ENCODE assay signal across 18 cellular contexts in the genomic region with DNA sequence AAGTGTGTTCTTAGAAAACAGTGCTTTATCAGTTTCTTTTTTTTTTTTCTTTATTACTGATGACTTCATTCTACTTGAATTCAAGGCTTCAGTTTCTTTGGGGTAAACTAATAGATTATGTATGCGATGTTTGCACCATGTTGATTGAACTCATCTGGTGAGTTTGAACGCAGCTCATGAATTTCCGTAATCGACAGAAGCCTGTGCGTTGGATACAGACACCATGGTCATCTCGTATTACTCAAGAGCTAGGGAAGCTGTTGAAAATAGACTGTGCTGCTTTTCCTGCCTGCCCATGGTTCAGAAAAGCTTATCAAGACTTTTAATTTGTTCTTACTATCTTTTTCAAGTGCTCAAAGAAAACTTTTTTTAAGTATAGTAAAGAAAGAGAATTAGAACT.
DNase-seq lines count a peak whose midpoint lies in the region; ATAC-seq and TF ChIP-seq lines count a peak whose summit lies in the region.
"Had no signal": no experiment of that assay in that cellular context is flagged by ENCODE, and none has a peak within 500 bp of the region (broad histone marks: within the 10 kb centered on the region; RNA-seq: fewer than 3 reads in every experiment).

No MANE protein-coding gene starts in this region.

- H3K4me1 ChIP-seq in mesenchymal stem cell (ENCODE audit: control insufficient read depth, insufficient read depth, low read depth, low read length) = no peaks in the 10 kb centered on the region
- H3K4me1 ChIP-seq in Caco-2 = peaks cover 27% of the 10 kb centered on the region
- H3K4me1 ChIP-seq: stomach, vagina had no signal

- H2BK120ac ChIP-seq in mesenchymal stem cell (ENCODE audit: low read depth, low read length) = no peak overlapping the region

- H4K91ac ChIP-seq in mesenchymal stem cell (ENCODE audit: low read length) = no peak overlapping the region

- intact Hi-C loops in Caco-2 (cut with micrococcal nuclease; ENCODE audit: unreplicated experiment) = loop anchor here (2.0 kb wide), 1 partner anchor 58 kb away; no protein-coding TSS in a partner anchor

- no peak overlapping the region for H2BK5ac ChIP-seq in mesenchymal stem cell (ENCODE audit: low read depth, low read length, poor library complexity, severe bottlenecking)

- no peaks in the 10 kb centered on the region for H3K79me1 ChIP-seq in mesenchymal stem cell (replicated peaks; ENCODE audit: low read length, poor library complexity, severe bottlenecking)

- no peaks in the 10 kb centered on the region for H3K27me3 ChIP-seq in mesenchymal stem cell (ENCODE audit: control insufficient read depth in 1 of 2, insufficient read depth in 1 of 2, low read length in 2 of 2)
- H3K27me3 ChIP-seq in Caco-2 (replicated peaks; ENCODE audit: control insufficient read depth, insufficient read depth, low read length) = no peaks in the 10 kb centered on the region
- H3K27me3 ChIP-seq: stomach, vagina had no signal

- H3K27ac Mint-ChIP-seq in HFFc6 = peak overlapping the region; percentile 82
- H3K27ac Mint-ChIP-seq in Caco-2 (ENCODE audit: unreplicated experiment) = no peak overlapping the region
- H3K27ac Mint-ChIP-seq: activated naive CD4-positive, alpha-beta T cell treated with anti-CD3 and anti-CD28 coated beads, Interleukin-2, amount 50 U/mL, for 72 hours; B cell; effector memory CD8-positive, alpha-beta T cell had no signal

- H3K36me3 ChIP-seq in mesenchymal stem cell (ENCODE audit: control insufficient read depth in 1 of 2, insufficient read depth in 2 of 2, low read depth in 1 of 2, low read length in 2 of 2) (peaks cover 0 to 12% of the 10 kb centered on the region in 2 experiments), Caco-2 (ENCODE audit: control insufficient read depth, insufficient read depth, low read length) (no peaks in the 10 kb centered on the region)
- H3K36me3 ChIP-seq: vagina had no signal

- H3K9ac ChIP-seq in mesenchymal stem cell (ENCODE audit: low read length) = peak overlapping the region; percentile 78

- CTCF ChIA-PET in Caco-2 (lab: Charles Lee) = interaction anchor here (0.7 kb wide), 1 partner anchor 234 kb away, joined by 4 read pairs; no protein-coding TSS in a partner anchor

- H3K18ac ChIP-seq in mesenchymal stem cell (ENCODE audit: low read depth in 1 of 2, low read length in 2 of 2) = no peak overlapping the region

- H2BK12ac ChIP-seq in mesenchymal stem cell (ENCODE audit: low read length in 2 of 2) = no peak overlapping the region

- no peak overlapping the region for H3K4ac ChIP-seq in mesenchymal stem cell (ENCODE audit: low read depth in 1 of 2, low read length in 2 of 2)

- H2BK15ac ChIP-seq in mesenchymal stem cell (ENCODE audit: low read depth, poor library complexity, severe bottlenecking) = no peak overlapping the region

- H3K4me3 ChIP-seq in mesenchymal stem cell (ENCODE audit: insufficient read depth in 1 of 2, low read depth in 1 of 2, low read length in 2 of 2) (peak overlapping the region in 1 of 2 experiments; percentile 35), Caco-2 (ENCODE audit: low read depth, low read length) (no peak overlapping the region)
- H3K4me3 ChIP-seq: stomach, vagina had no signal

- DNase-seq in AG08396 (ENCODE audit: low spot score) = peak; percentile 46
- peak; percentile 77 for DNase-seq in HFFc6
- DNase-seq in dedifferentiated amniotic fluid mesenchymal stem cell (ENCODE audit: extremely low spot score) = peak; percentile 79
- peak; percentile 84 for DNase-seq in mesenchymal stem cell
- no peak for DNase-seq in Caco-2
- DNase-seq in NCI-H748 (lab: John Stamatoyannopoulos, UW; ENCODE audit: unreplicated experiment) = no peak
- no peak for DNase-seq in NCI-H446 treated with DMSO at 0.1 percent for 48 hours (lab: John Stamatoyannopoulos, UW)
- DNase-seq: activated CD4-positive, alpha-beta T cell treated with anti-CD3 and anti-CD28 coated beads, Interleukin-2, amount 50 U/mL, for 48 hours; activated T-cell treated with anti-CD3 and anti-CD28 coated beads, Interleukin-2, amount 50 U/mL, for 4 hours; caudate nucleus; effector memory CD8-positive, alpha-beta T cell; NCI-H2081; NCI-H82; stomach had no signal

- H3K4me2 ChIP-seq in mesenchymal stem cell (ENCODE audit: low read length, poor library complexity, severe bottlenecking) = no peak overlapping the region

- no peak for ATAC-seq in GM18870 (IDR thresholded peaks at IDR 0.05; ENCODE audit: unreplicated experiment)
- ATAC-seq: activated naive CD4-positive, alpha-beta T cell treated with anti-CD3 and anti-CD28 coated beads, Interleukin-2, amount 50 U/mL, for 72 hours; activated T-cell treated with anti-CD3 and anti-CD28 coated beads, Interleukin-2, amount 50 U/mL, for 4 hours; effector memory CD8-positive, alpha-beta T cell had no signal

- H3K9me3 ChIP-seq in mesenchymal stem cell (ENCODE audit: control insufficient read depth, low read length) = no peaks in the 10 kb centered on the region
- no peaks in the 10 kb centered on the region for H3K9me3 ChIP-seq in Caco-2
- H3K9me3 ChIP-seq: stomach, vagina had no signal

- POLR2A ChIA-PET in Caco-2 (lab: Charles Lee) = no interaction called here

- H3K27ac ChIP-seq in mesenchymal stem cell (ENCODE audit: low read length, poor library complexity, severe bottlenecking) = no peak overlapping the region
- H3K27ac ChIP-seq: stomach, vagina had no signal

- 9% methylated on average over 6 of the region's 6 CpGs for WGBS in mesenchymal stem cell

- peak overlapping the region; percentile 61 for H3K4me3 Mint-ChIP-seq in HFFc6
- no peak overlapping the region for H3K4me3 Mint-ChIP-seq in Caco-2 (ENCODE audit: unreplicated experiment)
- H3K4me3 Mint-ChIP-seq: activated T-cell treated with anti-CD3 and anti-CD28 coated beads, Interleukin-2, amount 50 U/mL, for 4 hours; B cell; effector memory CD8-positive, alpha-beta T cell had no signal

- H3K36me3 Mint-ChIP-seq in HFFc6 (ENCODE audit: low read depth) (peaks cover 2% of the 10 kb centered on the region), Caco-2 (ENCODE audit: insufficient read depth, unreplicated experiment) (peaks cover 25% of the 10 kb centered on the region)
- H3K36me3 Mint-ChIP-seq: activated naive CD4-positive, alpha-beta T cell treated with anti-CD3 and anti-CD28 coated beads, Interleukin-2, amount 50 U/mL, for 72 hours had no signal

- no peak overlapping the region for H3K23ac ChIP-seq in mesenchymal stem cell (ENCODE audit: low read length in 2 of 2)

- no peak for TF ChIP-seq CTCF in HFFc6 (IDR thresholded peaks at IDR 0.05)
- no peak for TF ChIP-seq CTCF in Caco-2 (IDR thresholded peaks at IDR 0.05; ENCODE audit: insufficient read depth in 1 of 2, low read depth in 1 of 2, low read length in 1 of 2, severe bottlenecking in 1 of 2, unreplicated experiment in 1 of 2)

- H3K14ac ChIP-seq in mesenchymal stem cell (ENCODE audit: low read length in 2 of 2) = no peak overlapping the region

- no TSS peak for BruUV-seq in Caco-2 (replicated peaks; lab: Mats Ljungman, UMichigan)

- H3K9me3 Mint-ChIP-seq in HFFc6 (peaks cover 2% of the 10 kb centered on the region; the same call in 1 of the 2 replicates), Caco-2 (ENCODE audit: unreplicated experiment) (peaks cover 8% of the 10 kb centered on the region)
- H3K9me3 Mint-ChIP-seq: activated naive CD4-positive, alpha-beta T cell treated with anti-CD3 and anti-CD28 coated beads, Interleukin-2, amount 50 U/mL, for 72 hours; activated T-cell treated with anti-CD3 and anti-CD28 coated beads, Interleukin-2, amount 50 U/mL, for 4 hours; effector memory CD8-positive, alpha-beta T cell had no signal

- no peak overlapping the region for H4K8ac ChIP-seq in mesenchymal stem cell (ENCODE audit: low read length)

- peaks cover 39% of the 10 kb centered on the region for H3K4me1 Mint-ChIP-seq in HFFc6 (ENCODE audit: low read depth)
- H3K4me1 Mint-ChIP-seq in Caco-2 (ENCODE audit: low read depth, unreplicated experiment) = peaks cover 35% of the 10 kb centered on the region
- H3K4me1 Mint-ChIP-seq: B cell had no signal

- H3K27me3 Mint-ChIP-seq in HFFc6 (ENCODE audit: insufficient read depth) (no peaks in the 10 kb centered on the region), Caco-2 (ENCODE audit: insufficient read depth, unreplicated experiment) (no peaks in the 10 kb centered on the region)
- H3K27me3 Mint-ChIP-seq: effector memory CD8-positive, alpha-beta T cell had no signal

- H2AFZ ChIP-seq in mesenchymal stem cell (ENCODE audit: low read depth, low read length) = no peak overlapping the region

- no peak overlapping the region for H2AK5ac ChIP-seq in mesenchymal stem cell (ENCODE audit: low read length, severe bottlenecking)

Comparison
In these comparisons a context has a peak if more than half of its experiments do, and no peak if none do; other contexts are left out.
1. DNase-seq: peak in AG08396 (single experiment), HFFc6 (single experiment), dedifferentiated amniotic fluid mesenchymal stem cell (single experiment) and mesenchymal stem cell (single experiment); none in Caco-2 (0 of 2), NCI-H748 (single experiment) and NCI-H446 treated with DMSO at 0.1 percent for 48 hours (single experiment).